In genomic region chr1:19465123-19465522, GRCh38 we compare ENCODE assay signal across 12 cellular contexts. TPM values are rescaled to one million over a fixed set of nuclear protein-coding genes. Genes with fewer than 3 reads are reported as not detected.
A peak's percentile ranks its signal among the peaks of the same experiment; 100 is the strongest.
DNase-seq lines count a peak whose midpoint lies in the region; ATAC-seq lines count a peak whose summit lies in the region.
"Had no signal": no experiment of that assay in that cellular context is flagged by ENCODE, and none has a peak within 500 bp of the region (broad histone marks: within the 10 kb centered on the region; RNA-seq: fewer than 3 reads in every experiment).

No MANE protein-coding gene starts in this region.

- H3K27ac Mint-ChIP-seq in stimulated activated naive CD8-positive, alpha-beta T cell treated with anti-CD3 and anti-CD28 coated beads, Interleukin-15, Interleukin-2, amounts not matched to agents 100 ng/mL and 50 ng/mL, for 24 hours = peak overlapping the region; percentile 69
- peak overlapping the region; percentile 77 for H3K27ac Mint-ChIP-seq in dendritic cell treated with granulocyte-macrophage colony-stimulating factor and Interleukin-4, amounts not matched to agents 40 ng/mL and 50 ng/mL, for 4 days
- H3K27ac Mint-ChIP-seq in naive thymus-derived CD8-positive, alpha-beta T cell = peak overlapping the region; percentile 92 to 98 (median 96)

- no peak for ATAC-seq in stimulated activated naive CD8-positive, alpha-beta T cell treated with anti-CD3 and anti-CD28 coated beads, Interleukin-15, Interleukin-2, amounts not matched to agents 100 U/mL and 50 U/mL, for 24 hours
- no peak for ATAC-seq in naive thymus-derived CD8-positive, alpha-beta T cell
- ATAC-seq in GM21717 (IDR thresholded peaks at IDR 0.05; ENCODE audit: unreplicated experiment) = no peak
- ATAC-seq in GM21723 (IDR thresholded peaks at IDR 0.05; ENCODE audit: unreplicated experiment) = no peak

- H3K36me3 Mint-ChIP-seq in stimulated activated naive CD8-positive, alpha-beta T cell treated with anti-CD3 and anti-CD28 coated beads, Interleukin-15, Interleukin-2, amounts not matched to agents 100 ng/mL and 50 ng/mL, for 24 hours (ENCODE audit: low read depth) = peaks cover 37% of the 10 kb centered on the region
- H3K36me3 Mint-ChIP-seq in dendritic cell treated with granulocyte-macrophage colony-stimulating factor and Interleukin-4, amounts not matched to agents 40 ng/mL and 50 ng/mL, for 4 days (ENCODE audit: low read depth) = peaks cover 75% of the 10 kb centered on the region
- peaks cover 0 to 17% (median 7%) of the 10 kb centered on the region in 3 donors for H3K36me3 Mint-ChIP-seq in naive thymus-derived CD8-positive, alpha-beta T cell

- H3K4me1 Mint-ChIP-seq in stimulated activated naive CD8-positive, alpha-beta T cell treated with anti-CD3 and anti-CD28 coated beads, Interleukin-15, Interleukin-2, amounts not matched to agents 100 ng/mL and 50 ng/mL, for 24 hours (ENCODE audit: low read depth) = peaks cover 98% of the 10 kb centered on the region
- H3K4me1 Mint-ChIP-seq in dendritic cell treated with granulocyte-macrophage colony-stimulating factor and Interleukin-4, amounts not matched to agents 40 ng/mL and 50 ng/mL, for 4 days (ENCODE audit: low read depth) = peaks cover 80% of the 10 kb centered on the region
- peaks cover 40 to 96% (median 92%) of the 10 kb centered on the region in 4 donors for H3K4me1 Mint-ChIP-seq in naive thymus-derived CD8-positive, alpha-beta T cell

- H3K27me3 Mint-ChIP-seq in stimulated activated naive CD8-positive, alpha-beta T cell treated with anti-CD3 and anti-CD28 coated beads, Interleukin-15, Interleukin-2, amounts not matched to agents 100 ng/mL and 50 ng/mL, for 24 hours = no peaks in the 10 kb centered on the region
- H3K27me3 Mint-ChIP-seq in dendritic cell treated with granulocyte-macrophage colony-stimulating factor and Interleukin-4, amounts not matched to agents 40 ng/mL and 50 ng/mL, for 4 days = no peaks in the 10 kb centered on the region
- no peaks in the 10 kb centered on the region for H3K27me3 Mint-ChIP-seq in naive thymus-derived CD8-positive, alpha-beta T cell

- intact Hi-C loops in dendritic cell treated with granulocyte-macrophage colony-stimulating factor and Interleukin-4, amounts not matched to agents 40 ng/mL and 50 ng/mL, for 4 days (cut with micrococcal nuclease) = no loop called here

- DNase-seq in stimulated activated naive CD8-positive, alpha-beta T cell treated with anti-CD3 and anti-CD28 coated beads, Interleukin-15, Interleukin-2, amounts not matched to agents 100 U/mL and 50 U/mL, for 24 hours = no peak
- no peak for DNase-seq in naive thymus-derived CD8-positive, alpha-beta T cell
- DNase-seq in kidney tubule cell (ENCODE audit: low spot score) (no peak), SIG-M5 (lab: John Stamatoyannopoulos, UW) (no peak)
- DNase-seq: activated effector memory CD4-positive, alpha-beta T cell treated with Interleukin-2 at 50 U/mL for 16 hours; NCI-H187; stimulated activated CD4-positive, alpha-beta T cell treated with anti-CD3 and anti-CD28 coated beads, Interleukin-4, amount 100 ng/mL, for 1 hour; T1000 had no signal

- H3K9me3 Mint-ChIP-seq in stimulated activated naive CD8-positive, alpha-beta T cell treated with anti-CD3 and anti-CD28 coated beads, Interleukin-15, Interleukin-2, amounts not matched to agents 100 ng/mL and 50 ng/mL, for 24 hours = no peaks in the 10 kb centered on the region
- no peaks in the 10 kb centered on the region for H3K9me3 Mint-ChIP-seq in dendritic cell treated with granulocyte-macrophage colony-stimulating factor and Interleukin-4, amounts not matched to agents 40 ng/mL and 50 ng/mL, for 4 days
- no peaks in the 10 kb centered on the region for H3K9me3 Mint-ChIP-seq in naive thymus-derived CD8-positive, alpha-beta T cell

- H3K4me3 Mint-ChIP-seq in stimulated activated naive CD8-positive, alpha-beta T cell treated with anti-CD3 and anti-CD28 coated beads, Interleukin-15, Interleukin-2, amounts not matched to agents 100 ng/mL and 50 ng/mL, for 24 hours = no peak overlapping the region
- no peak overlapping the region for H3K4me3 Mint-ChIP-seq in dendritic cell treated with granulocyte-macrophage colony-stimulating factor and Interleukin-4, amounts not matched to agents 40 ng/mL and 50 ng/mL, for 4 days
- peak overlapping the region; percentile 22 to 86 (median 70) for H3K4me3 Mint-ChIP-seq in naive thymus-derived CD8-positive, alpha-beta T cell

- POLR2A ChIA-PET in naive thymus-derived CD8-positive, alpha-beta T cell (lab: Charles Lee) = interaction anchor here (0.5 to 28.2 kb wide), 9 partner anchors 7 to 132 kb away, joined by 3 to 808 read pairs (median 4); partner anchors contain the start of gene CAPZB

RNA-seq across cellular contexts. Expression of gene CAPZB, which starts 20.2 kb away (rescaled TPM):
- 100 to 1,000 TPM; 268 to 289 TPM for total RNA-seq in naive thymus-derived CD8-positive, alpha-beta T cell
- polyA plus RNA-seq in naive thymus-derived CD8-positive, alpha-beta T cell = 100 to 1,000 TPM; 475 to 592 (median 562) TPM

Comparison
In these comparisons a context has a peak if more than half of its experiments do, and no peak if none do; other contexts are left out.
1. H3K4me3 Mint-ChIP-seq: peak in naive thymus-derived CD8-positive, alpha-beta T cell (10 of 10); none in stimulated activated naive CD8-positive, alpha-beta T cell treated with anti-CD3 and anti-CD28 coated beads, Interleukin-15, Interleukin-2, amounts not matched to agents 100 ng/mL and 50 ng/mL, for 24 hours (single experiment) and dendritic cell treated with granulocyte-macrophage colony-stimulating factor and Interleukin-4, amounts not matched to agents 40 ng/mL and 50 ng/mL, for 4 days (single experiment).
2. Peak in every context shown above with its lines, with median percentiles within 50 percentile points of each other: H3K27ac Mint-ChIP-seq.